Comparison of ENCODE assay signal across 8 cellular contexts in genomic region chr14:75660238-75660629, GRCh38. TPM values are rescaled to one million over a fixed set of nuclear protein-coding genes. Genes with fewer than 3 reads are reported as not detected.
DNase-seq lines count a peak whose midpoint lies in the region; ATAC-seq and TF ChIP-seq lines count a peak whose summit lies in the region.

No MANE protein-coding gene starts in this region.

- intact Hi-C loops in A673 (cut with micrococcal nuclease; ENCODE audit: unreplicated experiment) (no loop called here), mucosa of descending colon (cut with DNase I, micrococcal nuclease) (no loop called here)

- H3K4me1 ChIP-seq in A673 (ENCODE audit: insufficient read depth, low read length, poor library complexity, severe bottlenecking): no peaks in the 10 kb centered on the region
- peaks cover 4% of the 10 kb centered on the region for H3K4me1 ChIP-seq in mucosa of descending colon (ENCODE audit: low read depth)

- in situ Hi-C loops in KBM-7 (cut with MboI; ENCODE audit: low pct_unique_long_range_greater_than_20kb, low sequenced_read_pairs): no loop called here

- peaks cover 39% of the 10 kb centered on the region for H3K36me3 ChIP-seq in A673 (ENCODE audit: insufficient read depth, low read length, poor library complexity, severe bottlenecking)
- no peaks in the 10 kb centered on the region for H3K36me3 ChIP-seq in mucosa of descending colon (ENCODE audit: low read depth)

- POLR2A ChIA-PET in A673 (lab: Charles Lee; ENCODE audit: low non-redundant PET): interaction anchor here (0.7 kb wide), 1 partner anchor 458 kb away, joined by 3 read pairs; no protein-coding TSS in a partner anchor

- H3K4me3 ChIP-seq in A673 (ENCODE audit: low read depth, low read length, poor library complexity, severe bottlenecking) (peak overlapping the region; percentile 84), mucosa of descending colon (peak overlapping the region; percentile 70)

- H3K9me3 ChIP-seq in A673 (ENCODE audit: low read depth, low read length, poor library complexity, severe bottlenecking) (no peaks in the 10 kb centered on the region), mucosa of descending colon (no peaks in the 10 kb centered on the region)

- no peak for DNase-seq in A673 (ENCODE audit: low spot score)
- peak; percentile 5 for DNase-seq in KBM-7
- DNase-seq in caudate nucleus (lab: John Stamatoyannopoulos, UW): no peak
- DNase-seq in mucosa of descending colon: no peak
- no peak for DNase-seq in inferior parietal cortex (ENCODE audit: extremely low spot score)

- CTCF ChIA-PET in A673 (lab: Charles Lee): interaction anchor here (1.0 kb wide), 1 partner anchor 322 kb away, joined by 3 read pairs; no protein-coding TSS in a partner anchor

- TSS peak; percentile 82 for BruUV-seq in A673 (replicated peaks; lab: Mats Ljungman, UMichigan)

- H3K27ac ChIP-seq in A673 (ENCODE audit: low read depth, low read length, poor library complexity, severe bottlenecking) (peak overlapping the region; percentile 76), caudate nucleus (ENCODE audit: low read depth, low read length) (peak overlapping the region; percentile 90)

- no peak for TF ChIP-seq CTCF in A673 (conservative IDR thresholded peaks at IDR 0.05; ENCODE audit: low read depth, low read length)
- TF ChIP-seq CTCF in mucosa of descending colon (IDR thresholded peaks at IDR 0.05): no peak

- ATAC-seq in mucosa of descending colon: no peak
- no peak for ATAC-seq in GM21390 (IDR thresholded peaks at IDR 0.05; ENCODE audit: unreplicated experiment)
- no peak for ATAC-seq in GM19463 (IDR thresholded peaks at IDR 0.05; ENCODE audit: unreplicated experiment)
- no peak for ATAC-seq in GM21528 (IDR thresholded peaks at IDR 0.05; ENCODE audit: low FRiP score, unreplicated experiment)

- H3K27me3 ChIP-seq in A673 (replicated peaks; ENCODE audit: insufficient read depth, low read depth, low read length, poor library complexity): no peaks in the 10 kb centered on the region

RNA-seq across cellular contexts. Expression of gene ERG28, which starts 0.4 kb away (rescaled TPM):
- total RNA-seq in A673 (2021) (38.3 and 43.3 TPM in 2 replicates), mucosa of descending colon (10 to 100 TPM; 13.5 to 23.9 (median 23.7) TPM)

RNA-seq across cellular contexts. Expression of gene TTLL5, which starts 0.8 kb away (rescaled TPM):
- total RNA-seq in A673 (2021) (56.4 and 56.7 TPM in 2 replicates), mucosa of descending colon (10 to 100 TPM; 30.8 to 51.0 (median 32.8) TPM)
